1 cellular context compared by ENCODE assay signal in genomic region chr6:130933712-130934200, GRCh38.
TF ChIP-seq lines count a peak whose summit lies in the region.

No MANE protein-coding gene starts in this region.

TF ChIP-seq in HepG2, 621 proteins besides CTCF, POLR2A, EP300 and RAD21 (continued from another document and continues in another):
- TF ChIP-seq ZBTB4 (CRISPR knock-in tag; IDR thresholded peaks at IDR 0.05; ENCODE audit: borderline replicate concordance) (0 out of 2 replicates have a peak, but pooled peaks have one; percentile 70), ZNF891 (CRISPR knock-in tag; IDR thresholded peaks at IDR 0.05) (no peak), PHF8 (CRISPR knock-in tag; IDR thresholded peaks at IDR 0.05) (peak; percentile 33; the same call in 1 of the 2 replicates), ZNF543 (CRISPR knock-in tag; IDR thresholded peaks at IDR 0.05) (peak; percentile 76; the same call in 1 of the 2 replicates), ZBTB49 (CRISPR knock-in tag; IDR thresholded peaks at IDR 0.05; ENCODE audit: borderline replicate concordance) (peak; percentile 19; the same call in 1 of the 2 replicates), ZNF574 (CRISPR knock-in tag; IDR thresholded peaks at IDR 0.05) (peak; percentile 67; the same call in 1 of the 2 replicates), MBD4 (IDR thresholded peaks at IDR 0.05; ENCODE audit: borderline replicate concordance, low read length) (peak; percentile 88; the same call in 1 of the 2 replicates), ZBTB26 (CRISPR knock-in tag; IDR thresholded peaks at IDR 0.05; ENCODE audit: borderline replicate concordance) (peak; percentile 82; the same call in 1 of the 2 replicates), CENPX (CRISPR knock-in tag; IDR thresholded peaks at IDR 0.05) (no peak), ZBTB21 (CRISPR knock-in tag; IDR thresholded peaks at IDR 0.05) (peak; percentile 20; the same call in 1 of the 2 replicates), IRF9 (CRISPR knock-in tag; IDR thresholded peaks at IDR 0.05; ENCODE audit: borderline replicate concordance) (no peak), HNF1B (CRISPR knock-in tag; IDR thresholded peaks at IDR 0.05) (peak; percentile 91), DRAP1 (CRISPR knock-in tag; IDR thresholded peaks at IDR 0.05) (peak; percentile 66; the same call in 1 of the 2 replicates), SP5 (CRISPR knock-in tag; IDR thresholded peaks at IDR 0.05; ENCODE audit: borderline replicate concordance, low read depth) (peak; percentile 78), SP1 (IDR thresholded peaks at IDR 0.05) (no peak), SP1 (CRISPR knock-in tag; IDR thresholded peaks at IDR 0.05) (0 out of 2 replicates have a peak, but pooled peaks have one; percentile 24), ZNF773 (CRISPR knock-in tag; IDR thresholded peaks at IDR 0.05; ENCODE audit: borderline replicate concordance) (no peak), ZNF770 (CRISPR knock-in tag; IDR thresholded peaks at IDR 0.05) (peak; percentile 58; the same call in 1 of the 2 replicates), FOXK1 (CRISPR knock-in tag; IDR thresholded peaks at IDR 0.05; ENCODE audit: borderline replicate concordance, low read depth) (peak; percentile 85; the same call in 1 of the 2 replicates), EEA1 (CRISPR knock-in tag; IDR thresholded peaks at IDR 0.05; ENCODE audit: borderline replicate concordance) (no peak), ZNF30 (CRISPR knock-in tag; IDR thresholded peaks at IDR 0.05) (no peak), SCMH1 (CRISPR knock-in tag; IDR thresholded peaks at IDR 0.05; ENCODE audit: borderline replicate concordance) (no peak), THAP8 (CRISPR knock-in tag; IDR thresholded peaks at IDR 0.05; ENCODE audit: borderline replicate concordance) (0 out of 2 replicates have a peak, but pooled peaks have one; percentile 43), TAF15 (IDR thresholded peaks at IDR 0.05; ENCODE audit: low read depth, low read length, poor library complexity, severe bottlenecking) (no peak), ZEB1 (IDR thresholded peaks at IDR 0.05; ENCODE audit: insufficient replicate concordance, low read depth) (peak; percentile 53), AHR (CRISPR knock-in tag; IDR thresholded peaks at IDR 0.05) (peak; percentile 73; the same call in 1 of the 2 replicates), DMTF1 (CRISPR knock-in tag; IDR thresholded peaks at IDR 0.05) (no peak), FOSL2 (CRISPR knock-in tag; IDR thresholded peaks at IDR 0.05) (peak; percentile 85), MED13 (CRISPR knock-in tag; IDR thresholded peaks at IDR 0.05) (peak; percentile 88; the same call in 1 of the 2 replicates), BRCA1 (CRISPR knock-in tag; IDR thresholded peaks at IDR 0.05) (no peak), PRDM15 (CRISPR knock-in tag; IDR thresholded peaks at IDR 0.05) (0 out of 2 replicates have a peak, but pooled peaks have one; percentile 35), HMG20B (CRISPR knock-in tag; conservative IDR thresholded peaks at IDR 0.05) (peak; percentile 98)
